Comparison of ENCODE assay signal across 10 cellular contexts in the genomic region with DNA sequence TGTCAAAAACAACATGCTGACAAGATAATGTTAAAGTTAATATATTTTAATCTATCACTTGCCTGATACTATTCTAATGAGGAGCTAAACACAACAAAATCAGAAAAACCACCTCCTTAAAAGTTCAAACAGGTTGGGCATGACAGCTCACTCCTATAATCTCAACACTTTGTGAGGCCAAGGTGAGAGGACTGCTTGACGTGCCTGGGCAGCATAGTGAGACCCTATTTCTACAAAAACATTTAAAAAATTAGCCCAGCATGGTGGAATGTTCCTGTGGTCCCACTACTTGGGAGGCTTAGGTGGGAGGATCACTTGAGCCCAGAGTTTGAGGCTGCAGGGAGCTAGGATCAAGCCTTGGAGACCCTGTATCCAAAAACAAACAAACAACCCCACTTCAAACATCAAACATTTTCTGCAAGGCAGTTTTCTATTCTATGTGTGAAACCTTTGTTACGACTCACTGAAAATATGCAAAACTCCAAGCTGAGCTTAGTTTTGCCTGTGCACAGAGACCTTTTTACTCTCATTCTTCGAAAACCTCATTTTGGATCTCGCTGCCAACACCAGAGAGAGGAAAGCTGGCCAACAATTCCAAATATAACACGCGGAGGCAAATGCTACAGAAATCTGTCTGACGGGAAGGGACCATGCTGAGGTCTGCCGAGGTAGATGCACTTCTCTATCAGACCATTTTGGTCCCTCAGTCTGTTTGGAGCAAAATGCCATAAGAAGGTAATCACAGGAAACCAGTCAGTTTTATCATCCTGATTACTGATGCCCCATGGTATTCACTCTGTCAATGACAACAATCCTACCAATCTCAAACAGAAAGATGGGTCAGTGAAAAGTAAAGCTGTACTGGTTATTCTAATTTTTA. TPM values are rescaled to one million over a fixed set of nuclear protein-coding genes. Genes with fewer than 3 reads are reported as not detected.
DNase-seq lines count a peak whose midpoint lies in the region; ATAC-seq, FAIRE-seq and TF ChIP-seq lines count a peak whose summit lies in the region.
"Had no signal": no experiment of that assay in that cellular context is flagged by ENCODE, and none has a peak within 500 bp of the region (broad histone marks: within the 10 kb centered on the region; RNA-seq: fewer than 3 reads in every experiment).

No MANE protein-coding gene starts in this region.

- WGBS in GM12878 (ENCODE audit: insufficient coverage, insufficient replicate concordance, low lambda C conversion rate, missing lambda C conversion rate) = 20% methylated on average over 8 of the region's 8 CpGs

- no peak overlapping the region for H3K4me3 Mint-ChIP-seq in GM23338
- H3K4me3 Mint-ChIP-seq in natural killer cell treated with Interleukin-12 subunit alpha and Interleukin-12 subunit beta and Interleukin-15 and Interleukin-18, amount 100 ng/mL, for 72 hours = peak overlapping the region; percentile 1
- H3K4me3 Mint-ChIP-seq: activated CD8-positive, alpha-beta memory T cell treated with anti-CD3 and anti-CD28 coated beads, Interleukin-2, amount 10 ng/mL, durations not matched to agents 7 days and 5 days had no signal

- no peak for TF ChIP-seq RAD21 in GM12878 (IDR thresholded peaks at IDR 0.05; ENCODE audit: insufficient read depth, low read depth, low read length)

- peaks cover 56 to 80% (median 68%) of the 10 kb centered on the region in 10 experiments for H3K4me1 ChIP-seq in BLaER1 treated with 17β-estradiol and CSF1 and Interleukin-3, amounts not matched to agents 10 nM and 100 nM
- H3K4me1 ChIP-seq in GM23338 (ENCODE audit: insufficient read depth) = peaks cover 42% of the 10 kb centered on the region
- H3K4me1 ChIP-seq in GM12878 (ENCODE audit: control insufficient read depth, insufficient read depth, low read length) = peaks cover 13% of the 10 kb centered on the region

- RAD21 ChIA-PET in GM12878 (lab: Charles Lee; ENCODE audit: unreplicated experiment) = interaction anchor here (0.6 to 2.0 kb wide), 4 partner anchors 19 to 211 kb away, joined by 3 to 7 read pairs (median 5); no protein-coding TSS in a partner anchor

- in situ Hi-C loops in GM12878 (cut with MboI) = no loop called here

- peaks cover 41% of the 10 kb centered on the region for H3K4me1 Mint-ChIP-seq in GM23338
- peaks cover 44 to 52% of the 10 kb centered on the region in 2 donors for H3K4me1 Mint-ChIP-seq in natural killer cell treated with Interleukin-12 subunit alpha and Interleukin-12 subunit beta and Interleukin-15 and Interleukin-18, amount 100 ng/mL, for 72 hours (ENCODE audit: low read depth in 2 of 2)

- peaks cover 61% of the 10 kb centered on the region for H3K36me3 Mint-ChIP-seq in GM23338 (ENCODE audit: low read depth)
- no peaks in the 10 kb centered on the region for H3K36me3 Mint-ChIP-seq in natural killer cell treated with Interleukin-12 subunit alpha and Interleukin-12 subunit beta and Interleukin-15 and Interleukin-18, amount 100 ng/mL, for 72 hours

- H3K9me3 Mint-ChIP-seq in GM23338 = no peaks in the 10 kb centered on the region
- no peaks in the 10 kb centered on the region for H3K9me3 Mint-ChIP-seq in natural killer cell treated with Interleukin-12 subunit alpha and Interleukin-12 subunit beta and Interleukin-15 and Interleukin-18, amount 100 ng/mL, for 72 hours

- H3K36me3 ChIP-seq in BLaER1 treated with 17β-estradiol and CSF1 and Interleukin-3, amounts not matched to agents 10 nM and 100 nM = peaks cover 47 to 84% (median 65%) of the 10 kb centered on the region in 11 experiments
- H3K36me3 ChIP-seq in GM23338 (ENCODE audit: insufficient read depth) (peaks cover 23% of the 10 kb centered on the region), GM12878 (ENCODE audit: control insufficient read depth in 2 of 2, insufficient read depth in 2 of 2, low read length in 1 of 2) (peaks cover 0 to 9% of the 10 kb centered on the region in 2 experiments; a peak in 3 of 4 replicates)

- TF ChIP-seq POLR2A in GM12878 (IDR thresholded peaks at IDR 0.05; ENCODE audit: low read depth, low read length) = no peak

- DNase-seq in GM23338 (ENCODE audit: low spot score) = no peak
- DNase-seq in GM12878 (ENCODE audit: low read depth, low spot score) = no peak
- DNase-seq in natural killer cell treated with Interleukin-12 subunit alpha and Interleukin-12 subunit beta and Interleukin-15 and Interleukin-18, amount 100 ng/mL, for 72 hours (ENCODE audit: low spot score) = no peak
- no peak for DNase-seq in activated CD4-positive, CD25-positive, alpha-beta regulatory T cell treated with anti-CD3 and anti-CD28 coated beads, Interleukin-2, amount 50 U/mL, for 72 hours
- DNase-seq in RCC 7860 (ENCODE audit: low spot score) = no peak
- DNase-seq in hippocampal formation (lab: John Stamatoyannopoulos, UW) = no peak
- DNase-seq in NCI-H1436 (lab: John Stamatoyannopoulos, UW) = no peak
- DNase-seq: activated CD8-positive, alpha-beta memory T cell treated with anti-CD3 and anti-CD28 coated beads, Interleukin-2, amount 10 ng/mL, durations not matched to agents 7 days and 5 days; NCI-H82 had no signal

- peak; percentile 7 for FAIRE-seq in GM12878 (lab: Jason Lieb, UNC)
- FAIRE-seq in RCC 7860 (lab: Jason Lieb, UNC) = no peak

- no peaks in the 10 kb centered on the region for H3K27me3 ChIP-seq in BLaER1 treated with 17β-estradiol and CSF1 and Interleukin-3, amounts not matched to agents 10 nM and 100 nM
- H3K27me3 ChIP-seq in GM23338 (ENCODE audit: insufficient read depth) (no peaks in the 10 kb centered on the region), GM12878 (replicated peaks in 1 of 2; ENCODE audit: control insufficient read depth in 2 of 2, insufficient read depth in 2 of 2, low read length in 1 of 2) (no peaks in the 10 kb centered on the region)

- no peak overlapping the region for H2AFZ ChIP-seq in GM23338
- H2AFZ ChIP-seq in GM12878 (ENCODE audit: control insufficient read depth, low read depth, low read length) = no peak overlapping the region

- peaks cover 12% of the 10 kb centered on the region; the same call in 1 of the 2 replicates for H3F3A ChIP-seq in GM23338 (replicated peaks; ENCODE audit: low read depth)

- SMC1A ChIA-PET in GM12878 (lab: Charles Lee; ENCODE audit: uncharacterized antibody, unreplicated experiment) = interaction anchor here (0.8 to 3.3 kb wide), 9 partner anchors 10 to 218 kb away, joined by 3 to 17 read pairs (median 3); no protein-coding TSS in a partner anchor

- H3K4me3 ChIP-seq in BLaER1 treated with 17β-estradiol and CSF1 and Interleukin-3, amounts not matched to agents 10 nM and 100 nM = no peak overlapping the region
- H3K4me3 ChIP-seq in GM23338 = no peak overlapping the region
- peak overlapping the region; percentile 53; the same call in 1 of the 2 replicates for H3K4me3 ChIP-seq in GM12878

- TF ChIP-seq CTCF in GM23338 (conservative IDR thresholded peaks at IDR 0.05; ENCODE audit: low read depth in 2 of 2) (no peak), GM12878 (IDR thresholded peaks at IDR 0.05 in 2 of 3, conservative IDR thresholded peaks at IDR 0.05 in 1 of 3; ENCODE audit: control insufficient read depth in 2 of 3, extremely low read depth in 1 of 3, insufficient read depth in 1 of 3, low read depth in 3 of 3, low read length in 3 of 3) (no peak)

- no TSS peak for BruUV-seq in GM12878 (replicated peaks; lab: Mats Ljungman, UMichigan)

- peaks cover 1% of the 10 kb centered on the region for H3K27me3 Mint-ChIP-seq in GM23338 (ENCODE audit: insufficient read depth, low read depth, poor library complexity)
- no peaks in the 10 kb centered on the region for H3K27me3 Mint-ChIP-seq in natural killer cell treated with Interleukin-12 subunit alpha and Interleukin-12 subunit beta and Interleukin-15 and Interleukin-18, amount 100 ng/mL, for 72 hours
- H3K27me3 Mint-ChIP-seq: activated CD8-positive, alpha-beta memory T cell treated with anti-CD3 and anti-CD28 coated beads, Interleukin-2, amount 10 ng/mL, durations not matched to agents 7 days and 5 days had no signal

- H3K79me2 ChIP-seq in GM23338 (replicated peaks; ENCODE audit: insufficient read depth) (peaks cover 100% of the 10 kb centered on the region), GM12878 (ENCODE audit: control insufficient read depth, insufficient read depth, low read length) (peaks cover 95% of the 10 kb centered on the region)

- H3K9me2 ChIP-seq in GM23338 (ENCODE audit: insufficient read depth) = no peaks in the 10 kb centered on the region

- ATAC-seq in GM23338 (no peak), GM12878 (peak; percentile 12; the same call in 1 of the 3 replicates)
- ATAC-seq in natural killer cell treated with Interleukin-12 subunit alpha and Interleukin-12 subunit beta and Interleukin-15 and Interleukin-18, amount 100 ng/mL, for 72 hours = no peak
- ATAC-seq: activated CD8-positive, alpha-beta memory T cell treated with anti-CD3 and anti-CD28 coated beads, Interleukin-2, amount 10 ng/mL, durations not matched to agents 7 days and 5 days had no signal

- intact Hi-C loops in GM12878 (cut with micrococcal nuclease; ENCODE audit: unreplicated experiment) = no loop called here

- no peak; a peak in 1 of 4 replicates for TF ChIP-seq EP300 in GM12878 (IDR thresholded peaks at IDR 0.05; ENCODE audit: borderline replicate concordance in 1 of 2, control insufficient read depth in 1 of 2, low read depth in 2 of 2, low read length in 2 of 2)

- CTCF ChIA-PET in GM12878 (lab: Yijun Ruan, JAX) = interaction anchor here (1.1 to 5.1 kb wide), 9 partner anchors 8 to 218 kb away, joined by 3 to 24 read pairs (median 8); partner anchors contain the start of gene TLCD1

- H3K4me2 ChIP-seq in BLaER1 treated with 17β-estradiol and CSF1 and Interleukin-3, amounts not matched to agents 10 nM and 100 nM = peak overlapping the region in 10 of 11 experiments; percentile 3 to 93 (median 88); a peak in 10 of 22 replicates
- H3K4me2 ChIP-seq in GM23338 (no peak overlapping the region), GM12878 (ENCODE audit: control insufficient read depth, insufficient read depth) (peak overlapping the region; percentile 71)

- H3K27ac ChIP-seq in BLaER1 treated with 17β-estradiol and CSF1 and Interleukin-3, amounts not matched to agents 10 nM and 100 nM = no peak overlapping the region
- H3K27ac ChIP-seq in GM23338 (ENCODE audit: low read depth) (peak overlapping the region; percentile 81; the same call in 1 of the 2 replicates), GM12878 (ENCODE audit: control insufficient read depth, insufficient read depth) (peak overlapping the region; percentile 36)

- POLR2A ChIA-PET in GM12878 (lab: Charles Lee) = interaction anchor here (1.1 to 2.3 kb wide), 3 partner anchors 10 to 179 kb away, joined by 4 to 17 read pairs (median 7); no protein-coding TSS in a partner anchor

- H3K27ac Mint-ChIP-seq in GM23338 = no peak overlapping the region
- H3K27ac Mint-ChIP-seq in natural killer cell treated with Interleukin-12 subunit alpha and Interleukin-12 subunit beta and Interleukin-15 and Interleukin-18, amount 100 ng/mL, for 72 hours = peak overlapping the region; percentile 71 to 83

- H3K9me3 ChIP-seq in BLaER1 treated with 17β-estradiol and CSF1 and Interleukin-3, amounts not matched to agents 10 nM and 100 nM (replicated peaks in 1 of 11) = no peaks in the 10 kb centered on the region
- no peaks in the 10 kb centered on the region for H3K9me3 ChIP-seq in GM12878 (replicated peaks; ENCODE audit: control insufficient read depth, insufficient read depth, low read length)

- peak overlapping the region in 1 of 11 experiments; percentile 91; a peak in 1 of 22 replicates for H3K9ac ChIP-seq in BLaER1 treated with 17β-estradiol and CSF1 and Interleukin-3, amounts not matched to agents 10 nM and 100 nM
- no peak overlapping the region for H3K9ac ChIP-seq in GM12878 (ENCODE audit: control insufficient read depth, insufficient read depth, low read length)

- H4K20me1 ChIP-seq in BLaER1 treated with 17β-estradiol and CSF1 and Interleukin-3, amounts not matched to agents 10 nM and 100 nM = peaks cover 87 to 100% (median 90%) of the 10 kb centered on the region in 11 experiments
- H4K20me1 ChIP-seq in GM23338 (replicated peaks; ENCODE audit: insufficient read depth) (peaks cover 79% of the 10 kb centered on the region), GM12878 (ENCODE audit: control insufficient read depth, insufficient read depth) (no peaks in the 10 kb centered on the region)

RNA-seq across cellular contexts. Expression of gene PHF12, which starts 6.2 kb away (rescaled TPM):
- total RNA-seq in GM23338 (2014; rRNA removed; shearing (Covaris generic)) = 41.0 and 45.4 TPM in 2 replicates
- polyA plus RNA-seq in GM23338 (2016; fragmentation: Nextera tagmentation; extraction: Ambion mirVana) = 19.7 and 20.8 TPM in 2 replicates
- total RNA-seq in GM12878 (2013; cell fraction: nucleolus; rRNA removed) = 61.5 and 63.1 TPM in 2 replicates
- 28.6 and 30.1 TPM in 2 replicates for total RNA-seq in GM12878 (2014; rRNA removed)
- 15.9 and 18.1 TPM in 2 replicates for total RNA-seq in GM12878 (2014; rRNA removed; fragmentation: Illumina TruSeq; extraction: Trizol)
- total RNA-seq in GM12878 (2021) = 43.9 and 44.2 TPM in 2 replicates
- polyA plus RNA-seq in GM12878 (2011; ENCODE audit: low read depth) = 9.3 TPM
- polyA plus RNA-seq in GM12878 (2011; rRNA removed) = 8.6 and 22.6 TPM in 2 replicates
- polyA plus RNA-seq in GM12878 (2011; cell fraction: cytosol; rRNA removed) = 22.1 and 28.1 TPM in 2 replicates
- 65.0 and 92.9 TPM in 2 replicates for polyA plus RNA-seq in GM12878 (2011; cell fraction: nucleus; rRNA removed)
- 24.0 and 34.6 TPM in 2 replicates for polyA plus RNA-seq in GM12878 (2012)
- polyA plus RNA-seq in GM12878 (2014; fragmentation: Illumina TruSeq; extraction: Trizol) = 24.7 and 27.8 TPM in 2 replicates
- 1 to 10 TPM; 1.3 to 2.3 TPM for polyA plus RNA-seq in GM12878 (2014; fragmentation: Nextera tagmentation; extraction: Ambion mirVana)
- 33.5 and 39.8 TPM in 2 replicates for polyA plus RNA-seq in GM12878 (2014; rRNA removed)
- polyA plus RNA-seq in GM12878 (2016; fragmentation: Nextera tagmentation; extraction: Ambion mirVana) = 10 to 100 TPM; 10.6 to 15.3 TPM
- 23.6 and 28.7 TPM in 2 replicates for polyA minus RNA-seq in GM12878 (2011; rRNA and poly(A)+ RNA removed)
- polyA minus RNA-seq in GM12878 (2011; cell fraction: cytosol; rRNA and poly(A)+ RNA removed) = 14.8 and 15.6 TPM in 2 replicates
- 20.8 and 40.7 TPM in 2 replicates for polyA minus RNA-seq in GM12878 (2011; cell fraction: nucleus; rRNA and poly(A)+ RNA removed)
- 10 to 100 TPM; 68.0 to 72.2 TPM for total RNA-seq in natural killer cell treated with Interleukin-12 subunit alpha and Interleukin-12 subunit beta and Interleukin-15 and Interleukin-18, amount 100 ng/mL, for 72 hours

RNA-seq across cellular contexts. Expression of gene DHRS13, which starts 42.2 kb away (rescaled TPM):
- total RNA-seq in GM23338 (2014; rRNA removed; shearing (Covaris generic)) = 31.3 and 34.2 TPM in 2 replicates
- polyA plus RNA-seq in GM23338 (2016; fragmentation: Nextera tagmentation; extraction: Ambion mirVana) = 5.4 and 7.0 TPM in 2 replicates
- total RNA-seq in GM12878 (2013; cell fraction: nucleolus; rRNA removed) = 66.0 and 68.2 TPM in 2 replicates
- 35.3 and 37.1 TPM in 2 replicates for total RNA-seq in GM12878 (2014; rRNA removed)
- total RNA-seq in GM12878 (2014; rRNA removed; fragmentation: Illumina TruSeq; extraction: Trizol) = 23.7 and 24.2 TPM in 2 replicates
- total RNA-seq in GM12878 (2021) = 27.6 and 31.3 TPM in 2 replicates
- 3.0 TPM for polyA plus RNA-seq in GM12878 (2011; ENCODE audit: low read depth)
- polyA plus RNA-seq in GM12878 (2011; rRNA removed) = 50.6 and 55.2 TPM in 2 replicates
- 70.4 and 81.7 TPM in 2 replicates for polyA plus RNA-seq in GM12878 (2011; cell fraction: cytosol; rRNA removed)
- 47.5 and 49.0 TPM in 2 replicates for polyA plus RNA-seq in GM12878 (2011; cell fraction: nucleus; rRNA removed)
- polyA plus RNA-seq in GM12878 (2012) = 7.6 and 12.3 TPM in 2 replicates
- polyA plus RNA-seq in GM12878 (2014; fragmentation: Illumina TruSeq; extraction: Trizol) = 17.7 and 19.6 TPM in 2 replicates
- polyA plus RNA-seq in GM12878 (2014; fragmentation: Nextera tagmentation; extraction: Ambion mirVana) = under 1 TPM in 1 of 2 experiments, not detected in 1; 0.18 TPM
- 37.7 and 38.8 TPM in 2 replicates for polyA plus RNA-seq in GM12878 (2014; rRNA removed)
- 10 to 100 TPM; 28.7 to 35.5 TPM for polyA plus RNA-seq in GM12878 (2016; fragmentation: Nextera tagmentation; extraction: Ambion mirVana)
- 39.0 and 44.2 TPM in 2 replicates for polyA minus RNA-seq in GM12878 (2011; rRNA and poly(A)+ RNA removed)
- polyA minus RNA-seq in GM12878 (2011; cell fraction: cytosol; rRNA and poly(A)+ RNA removed) = 14.3 and 16.6 TPM in 2 replicates
- 16.2 and 21.1 TPM in 2 replicates for polyA minus RNA-seq in GM12878 (2011; cell fraction: nucleus; rRNA and poly(A)+ RNA removed)
- total RNA-seq in natural killer cell treated with Interleukin-12 subunit alpha and Interleukin-12 subunit beta and Interleukin-15 and Interleukin-18, amount 100 ng/mL, for 72 hours = 10 to 100 TPM; 22.5 to 26.1 TPM

RNA-seq across cellular contexts. Expression of gene FLOT2, which starts 47.6 kb away (rescaled TPM):
- 66.1 and 66.3 TPM in 2 replicates for total RNA-seq in GM23338 (2014; rRNA removed; shearing (Covaris generic))
- polyA plus RNA-seq in GM23338 (2016; fragmentation: Nextera tagmentation; extraction: Ambion mirVana) (49.8 and 51.0 TPM in 2 replicates), GM12878 (2011; rRNA removed) (90.1 and 150 TPM in 2 replicates), GM12878 (2014; fragmentation: Illumina TruSeq; extraction: Trizol) (75.3 and 147 TPM in 2 replicates), GM12878 (2014; fragmentation: Nextera tagmentation; extraction: Ambion mirVana) (100 to 1,000 TPM in 1 of 2 experiments, 10 to 100 TPM in 1; 56.8 to 121 TPM), GM12878 (2014; rRNA removed) (150 and 154 TPM in 2 replicates), GM12878 (2016; fragmentation: Nextera tagmentation; extraction: Ambion mirVana) (100 to 1,000 TPM; 237 to 251 TPM)
- total RNA-seq in GM12878 (2013; cell fraction: nucleolus; rRNA removed) = 29.2 and 39.1 TPM in 2 replicates
- total RNA-seq in GM12878 (2014; rRNA removed) (79.0 and 79.6 TPM in 2 replicates), GM12878 (2014; rRNA removed; fragmentation: Illumina TruSeq; extraction: Trizol) (72.0 and 72.5 TPM in 2 replicates), GM12878 (2021) (291 and 302 TPM in 2 replicates)
- polyA plus RNA-seq in GM12878 (2011; ENCODE audit: low read depth) = 30.4 TPM
- 162 and 176 TPM in 2 replicates for polyA plus RNA-seq in GM12878 (2011; cell fraction: cytosol; rRNA removed)
- polyA plus RNA-seq in GM12878 (2011; cell fraction: nucleus; rRNA removed) = 153 and 169 TPM in 2 replicates
- 59.9 and 65.4 TPM in 2 replicates for polyA plus RNA-seq in GM12878 (2012)
- polyA minus RNA-seq in GM12878 (2011; rRNA and poly(A)+ RNA removed) = 172 and 176 TPM in 2 replicates
- polyA minus RNA-seq in GM12878 (2011; cell fraction: cytosol; rRNA and poly(A)+ RNA removed) = 71.6 and 96.9 TPM in 2 replicates
- polyA minus RNA-seq in GM12878 (2011; cell fraction: nucleus; rRNA and poly(A)+ RNA removed) = 19.0 and 28.4 TPM in 2 replicates
- 10 to 100 TPM; 79.3 to 95.8 TPM for total RNA-seq in natural killer cell treated with Interleukin-12 subunit alpha and Interleukin-12 subunit beta and Interleukin-15 and Interleukin-18, amount 100 ng/mL, for 72 hours

Comparison
In these comparisons a context has a peak if more than half of its experiments do, and no peak if none do; other contexts are left out.
1. H3K27ac ChIP-seq: peak in GM23338 (single experiment) and GM12878 (single experiment); none in BLaER1 treated with 17β-estradiol and CSF1 and Interleukin-3, amounts not matched to agents 10 nM and 100 nM (0 of 11).